In the genomic region with DNA sequence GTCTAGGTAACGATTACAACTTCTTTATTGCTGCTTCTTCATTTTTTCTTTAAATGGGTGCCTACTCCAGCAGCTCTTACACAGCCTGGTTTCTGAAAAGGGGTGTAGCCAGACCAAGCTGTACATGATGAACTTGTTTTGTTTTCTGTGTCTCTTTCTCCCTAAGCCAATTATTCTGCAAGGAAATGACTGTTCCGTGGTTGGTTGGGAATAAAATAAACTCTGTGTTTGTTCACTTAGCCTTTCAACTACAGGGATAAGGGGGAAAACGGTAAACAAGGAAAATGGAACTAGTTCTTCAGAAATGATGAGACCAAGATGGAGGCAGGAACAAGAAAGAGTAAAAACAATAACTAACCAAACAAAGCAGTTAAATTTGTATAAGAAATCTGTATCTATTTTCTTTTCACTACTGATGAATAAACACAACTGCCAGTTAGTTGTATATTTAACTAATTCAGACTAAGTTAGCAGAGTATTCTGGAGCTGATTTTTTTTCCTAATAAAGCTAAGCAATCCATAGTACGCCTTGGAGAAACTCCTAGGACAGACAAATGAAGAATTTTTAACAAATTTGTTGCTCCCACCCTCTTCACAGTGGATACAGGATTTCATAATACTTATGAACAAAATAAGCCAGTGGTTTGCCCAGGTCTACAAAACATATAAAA, we compare ENCODE assay signal across 11 cellular contexts. TPM values are rescaled to one million over a fixed set of nuclear protein-coding genes. Genes with fewer than 3 reads are reported as not detected.
A peak's percentile ranks its signal among the peaks of the same experiment; 100 is the strongest.
DNase-seq lines count a peak whose midpoint lies in the region; ATAC-seq and TF ChIP-seq lines count a peak whose summit lies in the region.
"Had no signal": no experiment of that assay in that cellular context is flagged by ENCODE, and none has a peak within 500 bp of the region (broad histone marks: within the 10 kb centered on the region; RNA-seq: fewer than 3 reads in every experiment).

A gene with protein sequence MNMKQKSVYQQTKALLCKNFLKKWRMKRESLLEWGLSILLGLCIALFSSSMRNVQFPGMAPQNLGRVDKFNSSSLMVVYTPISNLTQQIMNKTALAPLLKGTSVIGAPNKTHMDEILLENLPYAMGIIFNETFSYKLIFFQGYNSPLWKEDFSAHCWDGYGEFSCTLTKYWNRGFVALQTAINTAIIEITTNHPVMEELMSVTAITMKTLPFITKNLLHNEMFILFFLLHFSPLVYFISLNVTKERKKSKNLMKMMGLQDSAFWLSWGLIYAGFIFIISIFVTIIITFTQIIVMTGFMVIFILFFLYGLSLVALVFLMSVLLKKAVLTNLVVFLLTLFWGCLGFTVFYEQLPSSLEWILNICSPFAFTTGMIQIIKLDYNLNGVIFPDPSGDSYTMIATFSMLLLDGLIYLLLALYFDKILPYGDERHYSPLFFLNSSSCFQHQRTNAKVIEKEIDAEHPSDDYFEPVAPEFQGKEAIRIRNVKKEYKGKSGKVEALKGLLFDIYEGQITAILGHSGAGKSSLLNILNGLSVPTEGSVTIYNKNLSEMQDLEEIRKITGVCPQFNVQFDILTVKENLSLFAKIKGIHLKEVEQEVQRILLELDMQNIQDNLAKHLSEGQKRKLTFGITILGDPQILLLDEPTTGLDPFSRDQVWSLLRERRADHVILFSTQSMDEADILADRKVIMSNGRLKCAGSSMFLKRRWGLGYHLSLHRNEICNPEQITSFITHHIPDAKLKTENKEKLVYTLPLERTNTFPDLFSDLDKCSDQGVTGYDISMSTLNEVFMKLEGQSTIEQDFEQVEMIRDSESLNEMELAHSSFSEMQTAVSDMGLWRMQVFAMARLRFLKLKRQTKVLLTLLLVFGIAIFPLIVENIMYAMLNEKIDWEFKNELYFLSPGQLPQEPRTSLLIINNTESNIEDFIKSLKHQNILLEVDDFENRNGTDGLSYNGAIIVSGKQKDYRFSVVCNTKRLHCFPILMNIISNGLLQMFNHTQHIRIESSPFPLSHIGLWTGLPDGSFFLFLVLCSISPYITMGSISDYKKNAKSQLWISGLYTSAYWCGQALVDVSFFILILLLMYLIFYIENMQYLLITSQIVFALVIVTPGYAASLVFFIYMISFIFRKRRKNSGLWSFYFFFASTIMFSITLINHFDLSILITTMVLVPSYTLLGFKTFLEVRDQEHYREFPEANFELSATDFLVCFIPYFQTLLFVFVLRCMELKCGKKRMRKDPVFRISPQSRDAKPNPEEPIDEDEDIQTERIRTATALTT (N-terminal part only) (minus strand): TSS at position 94 of the 671 bp plus-strand sequence. CDS start 1,192 bp downstream, outside the sequence.

- DNase-seq in HS-5 (ENCODE audit: low read depth), result peak; percentile 19
- peak in 1 of 2 donors; percentile 43 for DNase-seq in lower leg skin (ENCODE audit: low spot score in 2 of 2)
- no peak for DNase-seq in activated CD4-positive, alpha-beta T cell treated with anti-CD3 and anti-CD28 coated beads, Interleukin-2, amount 50 U/mL, for 4 hours
- no peak for DNase-seq in H7
- DNase-seq in NCI-H774 (lab: John Stamatoyannopoulos, UW), result no peak
- DNase-seq: GF-D8, occipital lobe had no signal

- TF ChIP-seq CTCF in lower leg skin (IDR thresholded peaks at IDR 0.05), result no peak

- peaks cover 7 to 13% (median 12%) of the 10 kb centered on the region in 5 donors for H3K36me3 ChIP-seq in subcutaneous abdominal adipose tissue (ENCODE audit: control insufficient read depth in 5 of 5, insufficient read depth in 5 of 5, low read length in 5 of 5)
- H3K36me3 ChIP-seq in H7 (replicated peaks; ENCODE audit: control insufficient read depth, insufficient read depth, low read length), result no peaks in the 10 kb centered on the region
- H3K36me3 ChIP-seq: cardiac muscle cell had no signal

- intact Hi-C loops in lower leg skin (cut with DNase I; ENCODE audit: low total_unique reads), result no loop called here

- no peak for ATAC-seq in GM19397 (IDR thresholded peaks at IDR 0.05; ENCODE audit: unreplicated experiment)

- H3K9ac ChIP-seq in subcutaneous abdominal adipose tissue (ENCODE audit: low read length in 5 of 5), result peak within 1 kb of the TSS; percentile 68 to 87 (median 73)

- peaks cover 2 to 38% (median 36%) of the 10 kb centered on the region in 5 donors for H3K4me1 ChIP-seq in subcutaneous abdominal adipose tissue (ENCODE audit: control insufficient read depth in 5 of 5, insufficient read depth in 5 of 5, low read length in 5 of 5)

- H3K27me3 ChIP-seq in subcutaneous abdominal adipose tissue (ENCODE audit: control insufficient read depth in 5 of 5, insufficient read depth in 4 of 5, low read length in 5 of 5) (no peaks in the 10 kb centered on the region), H7 (ENCODE audit: control insufficient read depth, insufficient read depth, low read length) (no peaks in the 10 kb centered on the region)
- H3K27me3 ChIP-seq: cardiac muscle cell had no signal

- 26 to 34% methylated on average over 4 of the region's 4 CpGs for WGBS in lower leg skin, 2 donors

- H3K4me3 ChIP-seq in lower leg skin (ENCODE audit: low read depth, poor library complexity, severe bottlenecking), result no peak within 1 kb of the TSS
- peak within 1 kb of the TSS; percentile 65 to 84 (median 68) for H3K4me3 ChIP-seq in subcutaneous abdominal adipose tissue (ENCODE audit: low read depth in 1 of 5, low read length in 5 of 5)
- no peak within 1 kb of the TSS for H3K4me3 ChIP-seq in H7 (ENCODE audit: insufficient read depth, low read depth, low read length)
- H3K4me3 ChIP-seq: cardiac muscle cell had no signal

- no peak for TF ChIP-seq POLR2A in lower leg skin (IDR thresholded peaks at IDR 0.05)

- H3K27ac ChIP-seq in cingulate gyrus (ENCODE audit: low read depth, low read length) (peak within 1 kb of the TSS; percentile 51), subcutaneous abdominal adipose tissue (ENCODE audit: low read depth, low read length) (peak within 1 kb of the TSS; percentile 42)
- H3K27ac ChIP-seq: cardiac muscle cell had no signal

- no peaks in the 10 kb centered on the region for H3K9me3 ChIP-seq in subcutaneous abdominal adipose tissue (ENCODE audit: control insufficient read depth in 5 of 5, low read length in 5 of 5)

RNA-seq across cellular contexts. Expression of the gene that starts here (rescaled TPM):
- total RNA-seq in lower leg skin, result 10 to 100 TPM; 16.3 to 29.0 (median 16.8) TPM
- total RNA-seq in H7 (2014; rRNA removed; shearing (Covaris generic)), result not detected in 2 replicates
- total RNA-seq: cardiac muscle cell had no signal

Comparison
In these comparisons a context has a peak if more than half of its experiments do, and no peak if none do; other contexts are left out.
1. RNA of the gene that starts here (total RNA-seq): 16.3 to 29.0 TPM in lower leg skin; not detected in H7; every median in the first group is over 10 times any median in the second.
2. H3K4me3 ChIP-seq: peak in subcutaneous abdominal adipose tissue (5 of 5); none in lower leg skin (single experiment) and H7 (single experiment).